Comparison of ENCODE assay signal across 8 cellular contexts in genomic region chr9:2014148-2014547, GRCh38. TPM values are rescaled to one million over a fixed set of nuclear protein-coding genes. Genes with fewer than 3 reads are reported as not detected.
DNase-seq lines count a peak whose midpoint lies in the region; FAIRE-seq and TF ChIP-seq lines count a peak whose summit lies in the region.

No MANE protein-coding gene starts in this region.

- TF ChIP-seq CTCF in Calu3 (IDR thresholded peaks at IDR 0.05; ENCODE audit: unreplicated experiment) (no peak), OCI-LY7 (conservative IDR thresholded peaks at IDR 0.05; ENCODE audit: low read length) (no peak), endodermal cell (conservative IDR thresholded peaks at IDR 0.05) (no peak), osteoblast (IDR thresholded peaks at IDR 0.05; ENCODE audit: extremely low read depth, low read depth, low read length) (no peak), GM13977 (IDR thresholded peaks at IDR 0.05; ENCODE audit: extremely low read depth, insufficient read depth, missing control alignments) (no peak)

- H3K4me2 ChIP-seq in OCI-LY7 (ENCODE audit: low read length), result peak overlapping the region; percentile 89
- peak overlapping the region; percentile 89 for H3K4me2 ChIP-seq in osteoblast (ENCODE audit: insufficient read depth, low read length)

- intact Hi-C loops in Calu3 (cut with micrococcal nuclease; ENCODE audit: unreplicated experiment) (no loop called here), OCI-LY7 (cut with micrococcal nuclease; ENCODE audit: unreplicated experiment) (loop anchor here (2.0 kb wide), 1 partner anchor 965 kb away; no protein-coding TSS in a partner anchor)

- H4K20me1 ChIP-seq in OCI-LY7 (ENCODE audit: insufficient read depth, low read length), result peaks cover 12% of the 10 kb centered on the region
- peaks cover 11% of the 10 kb centered on the region for H4K20me1 ChIP-seq in osteoblast (ENCODE audit: insufficient read depth, low read length)

- peaks cover 15% of the 10 kb centered on the region for H3K27me3 Mint-ChIP-seq in Calu3 (ENCODE audit: unreplicated experiment)
- peaks cover 59% of the 10 kb centered on the region for H3K27me3 Mint-ChIP-seq in endodermal cell (ENCODE audit: insufficient read depth)

- H3K9me3 ChIP-seq in OCI-LY7 (ENCODE audit: low read length) (no peaks in the 10 kb centered on the region), endodermal cell (ENCODE audit: control insufficient read depth, low read length) (no peaks in the 10 kb centered on the region), osteoblast (ENCODE audit: low read depth, low read length) (no peaks in the 10 kb centered on the region)

- H3K36me3 Mint-ChIP-seq in Calu3 (ENCODE audit: insufficient read depth, unreplicated experiment), result peaks cover 43% of the 10 kb centered on the region
- H3K36me3 Mint-ChIP-seq in endodermal cell (ENCODE audit: low read depth), result no peaks in the 10 kb centered on the region

- POLR2A ChIA-PET in OCI-LY7 (lab: Charles Lee), result interaction anchor here (0.9 to 1.3 kb wide), 4 partner anchors 9 to 39 kb away, joined by 3 to 5 read pairs (median 4); no protein-coding TSS in a partner anchor

- H3K4me1 Mint-ChIP-seq in Calu3 (ENCODE audit: low read depth, unreplicated experiment) (no peaks in the 10 kb centered on the region), endodermal cell (peaks cover 14% of the 10 kb centered on the region)

- no peak for DNase-seq in Calu3
- DNase-seq in OCI-LY7 (ENCODE audit: low spot score), result peak; percentile 5
- no peak for DNase-seq in endodermal cell
- DNase-seq in osteoblast (ENCODE audit: insufficient read length, low spot score, missing footprints), result no peak
- no peak for DNase-seq in urothelium cell line (ENCODE audit: low spot score)
- no peak for DNase-seq in NCI-H345 (lab: John Stamatoyannopoulos, UW)
- DNase-seq in GM13977 (ENCODE audit: low spot score), result no peak
- DNase-seq in cortex of kidney (lab: John Stamatoyannopoulos, UW), result no peak

- in situ Hi-C loops in GM13977 (cut with MboI; ENCODE audit: low pct_unique_long_range_greater_than_20kb, low sequenced_read_pairs, unreplicated experiment), result no loop called here

- H3K4me3 Mint-ChIP-seq in Calu3 (ENCODE audit: low read depth, unreplicated experiment), result peak overlapping the region; percentile 99
- H3K4me3 Mint-ChIP-seq in endodermal cell, result peak overlapping the region; percentile 84

- H3K4me3 ChIP-seq in OCI-LY7 (ENCODE audit: low read depth, low read length, poor library complexity, severe bottlenecking), result peak overlapping the region; percentile 91
- peak overlapping the region; percentile 93 for H3K4me3 ChIP-seq in endodermal cell (ENCODE audit: low read length)
- peak overlapping the region; percentile 78 for H3K4me3 ChIP-seq in osteoblast (ENCODE audit: insufficient read depth, low read length)

- peak overlapping the region; percentile 34 for H3K9ac ChIP-seq in endodermal cell (ENCODE audit: extremely low read depth, low read length, poor library complexity, severe bottlenecking)

- H3K79me2 ChIP-seq in OCI-LY7 (ENCODE audit: insufficient read depth, low read depth, low read length) (peaks cover 16% of the 10 kb centered on the region; the same call in 1 of the 2 replicates), osteoblast (ENCODE audit: insufficient read depth, low read length) (peaks cover 15% of the 10 kb centered on the region)

- H2AFZ ChIP-seq in OCI-LY7 (ENCODE audit: low read length), result peak overlapping the region; percentile 94
- H2AFZ ChIP-seq in osteoblast (ENCODE audit: low read length), result peak overlapping the region; percentile 76

- CTCF ChIA-PET in Calu3 (lab: Charles Lee), result no interaction called here
- CTCF ChIA-PET in OCI-LY7 (lab: Charles Lee; ENCODE audit: unreplicated experiment), result no interaction called here

- H3K27ac Mint-ChIP-seq in Calu3 (ENCODE audit: unreplicated experiment) (no peak overlapping the region), endodermal cell (no peak overlapping the region)

- no peak overlapping the region for H3K27ac ChIP-seq in OCI-LY7 (ENCODE audit: low read depth, low read length, poor library complexity, severe bottlenecking)
- H3K27ac ChIP-seq in endodermal cell (ENCODE audit: low read depth, low read length), result no peak overlapping the region
- H3K27ac ChIP-seq in osteoblast (ENCODE audit: low read depth, low read length), result peak overlapping the region; percentile 46

- H3K9me2 ChIP-seq in OCI-LY7 (ENCODE audit: insufficient read depth, low read length), result no peaks in the 10 kb centered on the region

- H3K27me3 ChIP-seq in endodermal cell (ENCODE audit: control insufficient read depth, insufficient read depth, low read length, poor library complexity, severe bottlenecking) (peaks cover 50% of the 10 kb centered on the region), osteoblast (ENCODE audit: insufficient read depth, low read length) (no peaks in the 10 kb centered on the region)

- H3K36me3 ChIP-seq in OCI-LY7 (ENCODE audit: insufficient read depth, low read length) (no peaks in the 10 kb centered on the region), endodermal cell (ENCODE audit: control insufficient read depth, insufficient read depth, low read length) (no peaks in the 10 kb centered on the region), osteoblast (ENCODE audit: insufficient read depth, low read length) (no peaks in the 10 kb centered on the region)

- H3K9me3 Mint-ChIP-seq in Calu3 (ENCODE audit: low read depth, unreplicated experiment) (no peaks in the 10 kb centered on the region), endodermal cell (no peaks in the 10 kb centered on the region)

- FAIRE-seq in urothelium cell line (lab: Jason Lieb, UNC), result no peak

- 11 to 22% methylated on average over 4 to 12 of the region's 12 CpGs for WGBS in endodermal cell (ENCODE audit: insufficient coverage in 1 of 2, insufficient read length in 1 of 2), 2 experiments

- H3K4me1 ChIP-seq in OCI-LY7 (ENCODE audit: insufficient read depth, low read length, poor library complexity, severe bottlenecking), result peaks cover 17% of the 10 kb centered on the region
- no peaks in the 10 kb centered on the region for H3K4me1 ChIP-seq in endodermal cell (ENCODE audit: control insufficient read depth, insufficient read depth, low read length)
- H3K4me1 ChIP-seq in osteoblast (ENCODE audit: insufficient read depth, low read length), result peaks cover 24% of the 10 kb centered on the region

- no TSS peak for BruUV-seq in Calu3 (replicated peaks; lab: Mats Ljungman, UMichigan)
- BruUV-seq in OCI-LY7 (replicated peaks; lab: Mats Ljungman, UMichigan), result no TSS peak

RNA-seq across cellular contexts. Expression of gene SMARCA2, which starts 1.0 kb away (rescaled TPM):
- total RNA-seq in Calu3 (2022) (39.3 and 47.4 TPM in 2 replicates), OCI-LY7 (2022) (80.6 and 92.0 TPM in 2 replicates), endodermal cell (1 to 10 TPM; 2.6 to 8.6 TPM), osteoblast (83.1 and 101 TPM in 2 replicates)
- 54.8 and 66.6 TPM in 2 replicates for total RNA-seq in OCI-LY7 (2014; rRNA removed; shearing (Covaris generic))
- polyA plus RNA-seq in endodermal cell (2013, experiment 1 of 2), result 5.4 TPM
- polyA plus RNA-seq in endodermal cell (2013, experiment 2 of 2), result 3.8 TPM
